Comparison of ENCODE assay signal across 14 cellular contexts in genomic region chr12:13154027-13154538, GRCh38. TPM values are rescaled to one million over a fixed set of nuclear protein-coding genes. Genes with fewer than 3 reads are reported as not detected.
DNase-seq lines count a peak whose midpoint lies in the region; ATAC-seq and TF ChIP-seq lines count a peak whose summit lies in the region.
"Had no signal": no experiment of that assay in that cellular context is flagged by ENCODE, and none has a peak within 500 bp of the region (broad histone marks: within the 10 kb centered on the region; RNA-seq: fewer than 3 reads in every experiment).

No MANE protein-coding gene starts in this region.

- H4K20me1 ChIP-seq in IMR-90 (ENCODE audit: insufficient read depth, low read length) = no peaks in the 10 kb centered on the region

- H3K4ac ChIP-seq in IMR-90 (ENCODE audit: low read depth, low read length) = no peak overlapping the region

- H2AFZ ChIP-seq in ACC112 (ENCODE audit: low read length, unreplicated experiment) (peak overlapping the region; percentile 51), IMR-90 (replicated peaks; ENCODE audit: low read length, poor library complexity) (no peak overlapping the region)
- H2AFZ ChIP-seq: hepatocyte had no signal

- H3K56ac ChIP-seq in IMR-90 (ENCODE audit: extremely low read depth, insufficient read depth, low read length) = no peak overlapping the region

- 0 out of 2 replicates have a peak overlapping the region, but pooled peaks have one; percentile 58 for H3K14ac ChIP-seq in IMR-90 (replicated peaks; ENCODE audit: low read depth, low read length)

- H3K36me3 Mint-ChIP-seq in WTC11 = no peaks in the 10 kb centered on the region; the same call in 1 of the 2 replicates
- H3K36me3 Mint-ChIP-seq: activated naive CD4-positive, alpha-beta T cell treated with anti-CD3 and anti-CD28 coated beads, Interleukin-2, amount 50 U/mL, for 24 hours had no signal

- TF ChIP-seq POLR2A in IMR-90 (IDR thresholded peaks at IDR 0.05; ENCODE audit: low read depth, low read length) = no peak
- no peak for TF ChIP-seq POLR2A in GM18505 (IDR thresholded peaks at IDR 0.05; ENCODE audit: borderline replicate concordance, extremely low read depth, insufficient read depth, insufficient read length)

- peak overlapping the region; percentile 48; the same call in 1 of the 2 replicates for H3K18ac ChIP-seq in IMR-90 (ENCODE audit: low read depth, low read length)

- dilution Hi-C loops in IMR-90 (cut with HindIII; ENCODE audit: low sequenced_read_pairs, unreplicated experiment) = no loop called here

- H3K27me3 ChIP-seq in ACC112 (ENCODE audit: insufficient read depth, low read length) = no peaks in the 10 kb centered on the region
- H3K27me3 ChIP-seq in IMR-90 (ENCODE audit: control insufficient read depth, insufficient read depth, low read length) = no peaks in the 10 kb centered on the region
- no peaks in the 10 kb centered on the region for H3K27me3 ChIP-seq in adipocyte (replicated peaks; ENCODE audit: control insufficient read depth, insufficient read depth, low read length)
- no peaks in the 10 kb centered on the region for H3K27me3 ChIP-seq in lung (ENCODE audit: control insufficient read depth, insufficient read depth)
- H3K27me3 ChIP-seq: hepatocyte, testis had no signal

- no peak overlapping the region for H2AK9ac ChIP-seq in IMR-90 (replicated peaks; ENCODE audit: low read depth, low read length, poor library complexity)

- H3K9ac ChIP-seq in IMR-90 (ENCODE audit: low read depth, low read length) = no peak overlapping the region
- H3K9ac ChIP-seq in adipocyte (ENCODE audit: low read length) = peak overlapping the region; percentile 66

- POLR2A ChIA-PET in IMR-90 (lab: Charles Lee; ENCODE audit: unreplicated experiment) (interaction anchor here (0.6 kb wide), 2 partner anchors 42 to 1149 kb away, joined by 3 read pairs; partner anchors contain the start of gene EMP1), WTC11 (lab: Charles Lee) (no interaction called here)

- peak overlapping the region; percentile 3 for H2BK5ac ChIP-seq in IMR-90 (ENCODE audit: low read depth, low read length, poor library complexity, severe bottlenecking)

- peaks cover 31% of the 10 kb centered on the region for H3K4me1 ChIP-seq in ACC112 (ENCODE audit: control insufficient read depth, insufficient read depth, low read length, unreplicated experiment)
- H3K4me1 ChIP-seq in IMR-90 (ENCODE audit: control insufficient read depth, insufficient read depth, low read length) = peaks cover 4% of the 10 kb centered on the region
- H3K4me1 ChIP-seq in adipocyte (ENCODE audit: control insufficient read depth, insufficient read depth, low read length) = peaks cover 50% of the 10 kb centered on the region
- H3K4me1 ChIP-seq in lung (ENCODE audit: control insufficient read depth in 2 of 2, insufficient read depth in 2 of 2, low read length in 2 of 2) = no peaks in the 10 kb centered on the region
- H3K4me1 ChIP-seq: psoas muscle, testis had no signal

- peaks cover 18% of the 10 kb centered on the region for H3K4me1 Mint-ChIP-seq in WTC11

- H3K27ac ChIP-seq in ACC112 (ENCODE audit: low read depth, low read length) = peak overlapping the region; percentile 82
- peak overlapping the region; percentile 24; the same call in 1 of the 2 replicates for H3K27ac ChIP-seq in IMR-90 (ENCODE audit: insufficient read depth, low read length)
- H3K27ac ChIP-seq in lung (ENCODE audit: low read depth in 1 of 2, low read length in 1 of 2) = no peak overlapping the region
- H3K27ac ChIP-seq: hepatocyte, psoas muscle, testis had no signal

- H3K79me1 ChIP-seq in IMR-90 (ENCODE audit: low read depth in 1 of 2, low read length in 2 of 2) = no peaks in the 10 kb centered on the region

- H3K36me3 ChIP-seq in ACC112 (ENCODE audit: insufficient read depth, low read length) = no peaks in the 10 kb centered on the region
- no peaks in the 10 kb centered on the region for H3K36me3 ChIP-seq in IMR-90 (ENCODE audit: control insufficient read depth, insufficient read depth, low read length)
- H3K36me3 ChIP-seq in adipocyte (ENCODE audit: control insufficient read depth, insufficient read depth, low read length, severe bottlenecking) = no peaks in the 10 kb centered on the region
- H3K36me3 ChIP-seq in lung (ENCODE audit: control insufficient read depth in 2 of 2, insufficient read depth in 2 of 2, low read length in 2 of 2) = no peaks in the 10 kb centered on the region

- DNase-seq in IMR-90 (peak; percentile 50), adipocyte (ENCODE audit: low read depth) (peak; percentile 77), lung (ENCODE audit: low spot score) (no peak), NCI-H69 (lab: John Stamatoyannopoulos, UW) (no peak), WTC11 (ENCODE audit: low spot score) (no peak), NCI-H1092 treated with DMSO at 0.1 percent for 48 hours (lab: John Stamatoyannopoulos, UW) (no peak)
- DNase-seq: mesendoderm; psoas muscle; stimulated activated CD4-positive, alpha-beta T cell treated with anti-CD3 and anti-CD28 coated beads, Interleukin-4, amount 100 ng/mL, for 4 hours; testis had no signal

- peak overlapping the region; percentile 40; the same call in 1 of the 2 replicates for H4K5ac ChIP-seq in IMR-90 (ENCODE audit: low read depth, low read length)

- TF ChIP-seq CTCF in IMR-90 (conservative IDR thresholded peaks at IDR 0.05; ENCODE audit: low read depth, low read length) (no peak), lung (IDR thresholded peaks at IDR 0.05; ENCODE audit: control extremely low read depth, extremely low read depth) (no peak), WTC11 (IDR thresholded peaks at IDR 0.05) (no peak)

- no peak overlapping the region for H3K23ac ChIP-seq in IMR-90 (ENCODE audit: low read depth, low read length)

- no peak overlapping the region for H2BK15ac ChIP-seq in IMR-90 (ENCODE audit: low read depth, low read length)

- CTCF ChIA-PET in IMR-90 (lab: Yijun Ruan, JAX) (no interaction called here), WTC11 (lab: Charles Lee) (interaction anchor here (0.8 to 1.5 kb wide), 2 partner anchors 26 to 75 kb away, joined by 3 to 5 read pairs; no protein-coding TSS in a partner anchor)

- WGBS in IMR-90 (ENCODE audit: extremely low coverage in 2 of 2, insufficient read length in 1 of 2), 2 experiments = no CpG with 5 or more reads among the region's 3 CpGs
- 15 to 26% methylated on average over 3 of the region's 3 CpGs for WGBS in lung, 2 donors

- H3K9me3 Mint-ChIP-seq in WTC11 = peaks cover 20% of the 10 kb centered on the region
- H3K9me3 Mint-ChIP-seq: activated naive CD4-positive, alpha-beta T cell treated with anti-CD3 and anti-CD28 coated beads, Interleukin-2, amount 50 U/mL, for 24 hours had no signal

- H3K27ac Mint-ChIP-seq in WTC11 = no peak overlapping the region
- H3K27ac Mint-ChIP-seq: activated naive CD4-positive, alpha-beta T cell treated with anti-CD3 and anti-CD28 coated beads, Interleukin-2, amount 50 U/mL, for 24 hours had no signal

- H3K9me3 ChIP-seq in IMR-90 (ENCODE audit: control insufficient read depth, insufficient read depth, low read length) (no peaks in the 10 kb centered on the region), adipocyte (ENCODE audit: control insufficient read depth, low read length) (no peaks in the 10 kb centered on the region), lung (ENCODE audit: control insufficient read depth in 2 of 2, insufficient read depth in 1 of 2, low read length in 1 of 2) (no peaks in the 10 kb centered on the region)
- H3K9me3 ChIP-seq: psoas muscle, testis had no signal

- in situ Hi-C loops in IMR-90 (cut with MboI; ENCODE audit: low sequenced_read_pairs) = no loop called here

- no peak overlapping the region; a peak in 1 of 4 replicates for H4K8ac ChIP-seq in IMR-90 (ENCODE audit: low read depth in 2 of 2, low read length in 2 of 2)

- BruUV-seq in IMR-90 (replicated peaks; lab: Mats Ljungman, UMichigan) = no TSS peak

- H4K91ac ChIP-seq in IMR-90 (ENCODE audit: insufficient read depth, low read depth, low read length) = no peak overlapping the region

- no peaks in the 10 kb centered on the region for H3K79me2 ChIP-seq in ACC112 (ENCODE audit: control insufficient read depth, insufficient read depth, low read length, unreplicated experiment)
- H3K79me2 ChIP-seq: hepatocyte had no signal

- H3K4me2 ChIP-seq in IMR-90 (ENCODE audit: low read depth, low read length) = peak overlapping the region; percentile 75; the same call in 1 of the 2 replicates
- H3K4me2 ChIP-seq: hepatocyte had no signal

- no peak overlapping the region for H3K4me3 Mint-ChIP-seq in WTC11
- H3K4me3 Mint-ChIP-seq: activated naive CD4-positive, alpha-beta T cell treated with anti-CD3 and anti-CD28 coated beads, Interleukin-2, amount 50 U/mL, for 24 hours had no signal

- peak overlapping the region; percentile 51 for H3K4me3 ChIP-seq in ACC112 (ENCODE audit: low read depth, low read length)
- no peak overlapping the region for H3K4me3 ChIP-seq in IMR-90 (ENCODE audit: insufficient read depth, low read depth, low read length)
- peak overlapping the region; percentile 49 for H3K4me3 ChIP-seq in adipocyte (ENCODE audit: low read length)
- no peak overlapping the region for H3K4me3 ChIP-seq in lung
- H3K4me3 ChIP-seq: hepatocyte, psoas muscle, testis had no signal

- no peaks in the 10 kb centered on the region for H3K27me3 Mint-ChIP-seq in WTC11 (ENCODE audit: low read depth)
- H3K27me3 Mint-ChIP-seq: activated naive CD4-positive, alpha-beta T cell treated with anti-CD3 and anti-CD28 coated beads, Interleukin-2, amount 50 U/mL, for 24 hours had no signal

- H2BK120ac ChIP-seq in IMR-90 (ENCODE audit: low read depth, low read length) = peak overlapping the region; percentile 38; the same call in 1 of the 2 replicates

- H3K9me1 ChIP-seq in IMR-90 (ENCODE audit: insufficient read depth, low read length) = no peaks in the 10 kb centered on the region

- TF ChIP-seq RAD21 in IMR-90 (IDR thresholded peaks at IDR 0.05; ENCODE audit: low read length) = no peak

- intact Hi-C loops in IMR-90 (cut with micrococcal nuclease) = no loop called here

- no peak overlapping the region for H2AK5ac ChIP-seq in IMR-90 (ENCODE audit: low read depth, low read length)

- ATAC-seq in IMR-90 (ENCODE audit: low read depth) (peak; percentile 68), lung (ENCODE audit: insufficient read depth, low FRiP score) (peak; percentile 41), GM18505 (IDR thresholded peaks at IDR 0.05; ENCODE audit: unreplicated experiment) (no peak), WTC11 (no peak)
- ATAC-seq: psoas muscle had no signal

- H2BK20ac ChIP-seq in IMR-90 (ENCODE audit: low read depth, low read length) = peak overlapping the region; percentile 47; the same call in 1 of the 2 replicates

RNA-seq across cellular contexts. Expression of gene EMP1, which starts 42.4 kb away (rescaled TPM):
- 137 and 570 TPM in 2 replicates for total RNA-seq in IMR-90 (2012; rRNA removed)
- 106 and 201 TPM in 2 replicates for polyA plus RNA-seq in IMR-90 (2012; rRNA removed)
- 69.6 and 82.0 TPM in 2 replicates for polyA plus RNA-seq in IMR-90 (2012; cell fraction: cytosol; rRNA removed)
- polyA plus RNA-seq in IMR-90 (2012; cell fraction: nucleus; rRNA removed; ENCODE audit: low replicate concordance) = 81.8 and 230 TPM in 2 replicates
- total RNA-seq in lung = 100 to 1,000 TPM in 1 of 2 donors, 10 to 100 TPM in 1; 67.5 to 348 TPM
- 100 to 1,000 TPM in 1 of 2 donors, 10 to 100 TPM in 1; 91.7 to 243 TPM for polyA plus RNA-seq in lung
- 0.66 to 1.4 TPM (median 1.4 TPM) in 3 replicates for total RNA-seq in WTC11 (2021)

RNA-seq across cellular contexts. Expression of gene GSG1, which starts 50.6 kb away (rescaled TPM):
- total RNA-seq in IMR-90 (2012; rRNA removed) (2.5 and 2.9 TPM in 2 replicates), lung (not detected), WTC11 (2021) (0.21 to 0.28 TPM in 2 of 3 replicates, not detected in the other)
- polyA plus RNA-seq in IMR-90 (2012; rRNA removed) (1.8 and 2.1 TPM in 2 replicates), lung (not detected)
- 1.6 and 2.0 TPM in 2 replicates for polyA plus RNA-seq in IMR-90 (2012; cell fraction: cytosol; rRNA removed)
- 0.99 and 1.5 TPM in 2 replicates for polyA plus RNA-seq in IMR-90 (2012; cell fraction: nucleus; rRNA removed; ENCODE audit: low replicate concordance)
- total RNA-seq: hepatocyte, psoas muscle had no signal
- polyA plus RNA-seq: psoas muscle had no signal

Comparison
In these comparisons a context has a peak if more than half of its experiments do, and no peak if none do; other contexts are left out.
1. H3K27ac ChIP-seq: peak in ACC112 (single experiment) and IMR-90 (single experiment); none in lung (0 of 2).
2. H3K4me3 ChIP-seq: peak in ACC112 (single experiment) and adipocyte (single experiment); none in IMR-90 (single experiment) and lung (single experiment).
3. ATAC-seq: peak in IMR-90 (single experiment) and lung (single experiment); none in GM18505 (single experiment) and WTC11 (single experiment).
4. DNase-seq: peak in IMR-90 (single experiment) and adipocyte (single experiment); none in lung (single experiment), NCI-H69 (single experiment), WTC11 (single experiment) and NCI-H1092 treated with DMSO at 0.1 percent for 48 hours (single experiment).
5. RNA of gene EMP1, which starts 42.4 kb away (total RNA-seq): 67.5 to 348 TPM in lung and 137 to 570 TPM in IMR-90; 0.66 to 1.4 TPM in WTC11; every median in the first group is over 10 times any median in the second.